11 cellular contexts compared by ENCODE assay signal in genomic region chr12:46556820-46557524, GRCh38.
DNase-seq lines count a peak whose midpoint lies in the region; TF ChIP-seq lines count a peak whose summit lies in the region.
"Had no signal": no experiment of that assay in that cellular context is flagged by ENCODE, and none has a peak within 500 bp of the region (broad histone marks: within the 10 kb centered on the region; RNA-seq: fewer than 3 reads in every experiment).

No MANE protein-coding gene starts in this region.

- H3K4me3 ChIP-seq in foreskin fibroblast (ENCODE audit: low read depth in 1 of 2, low read length in 2 of 2) = no peak overlapping the region
- H3K4me3 ChIP-seq: HAP-1 had no signal

- no peak overlapping the region for H3K4me3 Mint-ChIP-seq in activated naive CD8-positive, alpha-beta T cell
- H3K4me3 Mint-ChIP-seq in activated naive CD8-positive, alpha-beta T cell treated with anti-CD3 and anti-CD28 coated beads for 36 hours = no peak overlapping the region
- H3K4me3 Mint-ChIP-seq in stimulated activated naive CD8-positive, alpha-beta T cell treated with anti-CD3 and anti-CD28 coated beads, Interleukin-15, Interleukin-2, amounts not matched to agents 100 ng/mL and 50 ng/mL, for 24 hours = no peak overlapping the region
- H3K4me3 Mint-ChIP-seq in progenitor cell of endocrine pancreas (ENCODE audit: low read depth) = no peak overlapping the region
- H3K4me3 Mint-ChIP-seq: CD14-positive monocyte; T-helper 1 cell treated with Interleukin-12 subunit alpha and Interleukin-12 subunit beta and Interleukin-4 antibody, amounts not matched to agents 30 μg/mL and 1 μg/mL, for 36 hours had no signal

- no peak for DNase-seq in activated naive CD8-positive, alpha-beta T cell treated with anti-CD3 and anti-CD28 coated beads for 36 hours
- DNase-seq in T1000 (lab: John Stamatoyannopoulos, UW) = peak; percentile 24
- peak; percentile 91 to 94 for DNase-seq in foreskin fibroblast
- DNase-seq in progenitor cell of endocrine pancreas (ENCODE audit: low spot score, unreplicated experiment) = no peak
- no peak for DNase-seq in SHP77 treated with DMSO at 0.1 percent for 48 hours (lab: John Stamatoyannopoulos, UW)
- no peak for DNase-seq in amygdala (lab: John Stamatoyannopoulos, UW)

- H3K9me3 Mint-ChIP-seq in activated naive CD8-positive, alpha-beta T cell (ENCODE audit: low read depth) = peaks cover 3% of the 10 kb centered on the region
- peaks cover 4% of the 10 kb centered on the region for H3K9me3 Mint-ChIP-seq in activated naive CD8-positive, alpha-beta T cell treated with anti-CD3 and anti-CD28 coated beads for 36 hours
- H3K9me3 Mint-ChIP-seq in stimulated activated naive CD8-positive, alpha-beta T cell treated with anti-CD3 and anti-CD28 coated beads, Interleukin-15, Interleukin-2, amounts not matched to agents 100 ng/mL and 50 ng/mL, for 24 hours = peaks cover 8% of the 10 kb centered on the region
- peaks cover 4% of the 10 kb centered on the region for H3K9me3 Mint-ChIP-seq in progenitor cell of endocrine pancreas (ENCODE audit: low read depth)

- peaks cover 13% of the 10 kb centered on the region for H3K4me1 Mint-ChIP-seq in activated naive CD8-positive, alpha-beta T cell (ENCODE audit: low read depth)
- H3K4me1 Mint-ChIP-seq in activated naive CD8-positive, alpha-beta T cell treated with anti-CD3 and anti-CD28 coated beads for 36 hours = peaks cover 7% of the 10 kb centered on the region
- peaks cover 40% of the 10 kb centered on the region for H3K4me1 Mint-ChIP-seq in stimulated activated naive CD8-positive, alpha-beta T cell treated with anti-CD3 and anti-CD28 coated beads, Interleukin-15, Interleukin-2, amounts not matched to agents 100 ng/mL and 50 ng/mL, for 24 hours (ENCODE audit: low read depth)
- peaks cover 9% of the 10 kb centered on the region for H3K4me1 Mint-ChIP-seq in progenitor cell of endocrine pancreas (ENCODE audit: low read depth)

- TF ChIP-seq CTCF in foreskin fibroblast (IDR thresholded peaks at IDR 0.05; ENCODE audit: low read depth, low read length) (no peak), progenitor cell of endocrine pancreas (IDR thresholded peaks at IDR 0.05; ENCODE audit: unreplicated experiment) (no peak)

- H3K36me3 Mint-ChIP-seq in activated naive CD8-positive, alpha-beta T cell = peaks cover 2% of the 10 kb centered on the region
- peaks cover 9% of the 10 kb centered on the region for H3K36me3 Mint-ChIP-seq in activated naive CD8-positive, alpha-beta T cell treated with anti-CD3 and anti-CD28 coated beads for 36 hours
- H3K36me3 Mint-ChIP-seq in stimulated activated naive CD8-positive, alpha-beta T cell treated with anti-CD3 and anti-CD28 coated beads, Interleukin-15, Interleukin-2, amounts not matched to agents 100 ng/mL and 50 ng/mL, for 24 hours (ENCODE audit: low read depth) = peaks cover 9% of the 10 kb centered on the region
- H3K36me3 Mint-ChIP-seq in progenitor cell of endocrine pancreas (ENCODE audit: insufficient read depth) = no peaks in the 10 kb centered on the region
- H3K36me3 Mint-ChIP-seq: CD14-positive monocyte had no signal

- no peaks in the 10 kb centered on the region for H3K27me3 Mint-ChIP-seq in activated naive CD8-positive, alpha-beta T cell
- H3K27me3 Mint-ChIP-seq in activated naive CD8-positive, alpha-beta T cell treated with anti-CD3 and anti-CD28 coated beads for 36 hours = no peaks in the 10 kb centered on the region
- H3K27me3 Mint-ChIP-seq in stimulated activated naive CD8-positive, alpha-beta T cell treated with anti-CD3 and anti-CD28 coated beads, Interleukin-15, Interleukin-2, amounts not matched to agents 100 ng/mL and 50 ng/mL, for 24 hours = no peaks in the 10 kb centered on the region
- no peaks in the 10 kb centered on the region for H3K27me3 Mint-ChIP-seq in progenitor cell of endocrine pancreas

- peak overlapping the region; percentile 55 for H3K27ac Mint-ChIP-seq in activated naive CD8-positive, alpha-beta T cell
- H3K27ac Mint-ChIP-seq in activated naive CD8-positive, alpha-beta T cell treated with anti-CD3 and anti-CD28 coated beads for 36 hours = no peak overlapping the region
- H3K27ac Mint-ChIP-seq in stimulated activated naive CD8-positive, alpha-beta T cell treated with anti-CD3 and anti-CD28 coated beads, Interleukin-15, Interleukin-2, amounts not matched to agents 100 ng/mL and 50 ng/mL, for 24 hours = peak overlapping the region; percentile 79
- no peak overlapping the region for H3K27ac Mint-ChIP-seq in progenitor cell of endocrine pancreas
- H3K27ac Mint-ChIP-seq: CD14-positive monocyte; T-helper 1 cell treated with Interleukin-12 subunit alpha and Interleukin-12 subunit beta and Interleukin-4 antibody, amounts not matched to agents 30 μg/mL and 1 μg/mL, for 36 hours had no signal

Comparison
In these comparisons a context has a peak if more than half of its experiments do, and no peak if none do; other contexts are left out.
1. H3K27ac Mint-ChIP-seq: peak in activated naive CD8-positive, alpha-beta T cell (single experiment) and stimulated activated naive CD8-positive, alpha-beta T cell treated with anti-CD3 and anti-CD28 coated beads, Interleukin-15, Interleukin-2, amounts not matched to agents 100 ng/mL and 50 ng/mL, for 24 hours (single experiment); none in activated naive CD8-positive, alpha-beta T cell treated with anti-CD3 and anti-CD28 coated beads for 36 hours (single experiment) and progenitor cell of endocrine pancreas (single experiment).
2. DNase-seq: peak in T1000 (single experiment) and foreskin fibroblast (2 of 2); none in activated naive CD8-positive, alpha-beta T cell treated with anti-CD3 and anti-CD28 coated beads for 36 hours (single experiment), progenitor cell of endocrine pancreas (single experiment), SHP77 treated with DMSO at 0.1 percent for 48 hours (single experiment) and amygdala (0 of 56).